Comparison of ENCODE assay signal across 7 cellular contexts in genomic region chr1:148748563-148749334, GRCh38. TPM values are rescaled to one million over a fixed set of nuclear protein-coding genes. Genes with fewer than 3 reads are reported as not detected.
DNase-seq lines count a peak whose midpoint lies in the region; ATAC-seq and TF ChIP-seq lines count a peak whose summit lies in the region.
"Not testable (repeated sequence)": the region's sequence is repeated elsewhere in the genome, so short reads cannot be mapped to it uniquely, and the experiment has no call there.

Gene NUDT4B (plus strand): TSS chr1:148748774. CDS start chr1:148748953, 179 bp downstream.

- intact Hi-C loops in natural killer cell (cut with micrococcal nuclease), result not testable (repeated sequence)

- H3K9me3 Mint-ChIP-seq in activated T-cell treated with anti-CD3 and anti-CD28 coated beads, Interleukin-2, amount 50 U/mL, for 4 hours; natural killer cell: not testable (repeated sequence)

- not testable (repeated sequence) for TF ChIP-seq CTCF in natural killer cell (IDR thresholded peaks at IDR 0.05)

- H3K27me3 Mint-ChIP-seq in activated T-cell treated with anti-CD3 and anti-CD28 coated beads, Interleukin-2, amount 50 U/mL, for 4 hours (ENCODE audit: low read depth); natural killer cell (ENCODE audit: low read depth in 2 of 2): not testable (repeated sequence)

- not testable (repeated sequence) for H3K27ac Mint-ChIP-seq in natural killer cell

- ATAC-seq in GM18870 (IDR thresholded peaks at IDR 0.05; ENCODE audit: unreplicated experiment), result peak; percentile 22
- peak; percentile 43 for ATAC-seq in GM21576 (IDR thresholded peaks at IDR 0.05; ENCODE audit: unreplicated experiment)
- ATAC-seq in HG02943 (IDR thresholded peaks at IDR 0.05; ENCODE audit: low read depth, unreplicated experiment), result peak; percentile 49
- peak; percentile 27 for ATAC-seq in HG03565 (IDR thresholded peaks at IDR 0.05; ENCODE audit: unreplicated experiment)
- ATAC-seq in activated T-cell treated with anti-CD3 and anti-CD28 coated beads, Interleukin-2, amount 50 U/mL, for 4 hours, result peak; percentile 78 to 80
- ATAC-seq in natural killer cell, result peak; percentile 69 to 79 (median 76)

- not testable (repeated sequence) for DNase-seq in activated T-cell treated with anti-CD3 and anti-CD28 coated beads, Interleukin-2, amount 50 U/mL, for 4 hours; glomerular endothelial cell (ENCODE audit: extremely low read depth, low read depth, low spot score); natural killer cell

- H3K4me3 Mint-ChIP-seq in activated T-cell treated with anti-CD3 and anti-CD28 coated beads, Interleukin-2, amount 50 U/mL, for 4 hours; natural killer cell: not testable (repeated sequence)

- not testable (repeated sequence) for H3K36me3 Mint-ChIP-seq in activated T-cell treated with anti-CD3 and anti-CD28 coated beads, Interleukin-2, amount 50 U/mL, for 4 hours (ENCODE audit: insufficient read depth); natural killer cell

- H3K4me1 Mint-ChIP-seq in activated T-cell treated with anti-CD3 and anti-CD28 coated beads, Interleukin-2, amount 50 U/mL, for 4 hours (ENCODE audit: low read depth); natural killer cell: not testable (repeated sequence)

RNA-seq across cellular contexts. Expression of gene NUDT4B, which starts in this region (rescaled TPM):
- 1 to 10 TPM in 1 of 3 donors, under 1 TPM in 1, not detected in 1; 0.96 to 1.5 TPM for total RNA-seq in activated T-cell treated with anti-CD3 and anti-CD28 coated beads, Interleukin-2, amount 50 U/mL, for 4 hours
- total RNA-seq in glomerular endothelial cell (39.6 and 46.7 TPM in 2 replicates), natural killer cell (1 to 10 TPM in 2 of 3 donors, not detected in 1; 1.6 to 3.9 TPM)

Comparison
In these comparisons a context has a peak if more than half of its experiments do, and no peak if none do; other contexts are left out.
1. ATAC-seq: peak in every context shown above with its lines; median percentile 79 in activated T-cell treated with anti-CD3 and anti-CD28 coated beads, Interleukin-2, amount 50 U/mL, for 4 hours; 76 in natural killer cell; 49 in HG02943; 43 in GM21576; 27 in HG03565; 22 in GM18870.